1 cellular context compared by ENCODE assay signal in the genomic region with DNA sequence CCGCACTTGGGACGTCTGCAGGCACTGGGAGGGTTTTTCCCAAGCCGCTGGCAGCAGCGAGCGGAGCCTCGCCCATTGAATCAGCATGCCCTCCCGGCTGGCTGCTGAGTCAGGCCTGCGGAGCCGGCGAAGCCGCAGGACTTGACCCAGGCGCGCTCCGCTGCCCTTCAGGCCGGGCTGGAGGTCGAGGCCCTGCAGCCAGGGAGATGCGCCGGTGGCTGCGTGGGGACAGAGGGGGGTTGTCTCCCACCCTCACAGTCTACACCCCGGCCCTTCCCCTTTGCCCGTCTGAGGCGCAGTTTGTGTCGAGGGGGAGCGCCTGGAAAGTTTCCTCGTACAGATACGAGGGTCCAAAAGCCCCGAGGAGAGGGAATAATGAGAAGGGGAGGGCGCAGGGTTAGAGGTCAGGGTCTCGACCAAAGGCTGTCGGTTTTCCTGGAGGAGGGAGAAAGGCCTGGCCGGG.
TF ChIP-seq lines count a peak whose summit lies in the region.

No MANE protein-coding gene starts in this region.

TF ChIP-seq in HepG2, 621 proteins besides CTCF, POLR2A, EP300 and RAD21 (continued from another document and continues in another):
- TF ChIP-seq, protein P1, sequence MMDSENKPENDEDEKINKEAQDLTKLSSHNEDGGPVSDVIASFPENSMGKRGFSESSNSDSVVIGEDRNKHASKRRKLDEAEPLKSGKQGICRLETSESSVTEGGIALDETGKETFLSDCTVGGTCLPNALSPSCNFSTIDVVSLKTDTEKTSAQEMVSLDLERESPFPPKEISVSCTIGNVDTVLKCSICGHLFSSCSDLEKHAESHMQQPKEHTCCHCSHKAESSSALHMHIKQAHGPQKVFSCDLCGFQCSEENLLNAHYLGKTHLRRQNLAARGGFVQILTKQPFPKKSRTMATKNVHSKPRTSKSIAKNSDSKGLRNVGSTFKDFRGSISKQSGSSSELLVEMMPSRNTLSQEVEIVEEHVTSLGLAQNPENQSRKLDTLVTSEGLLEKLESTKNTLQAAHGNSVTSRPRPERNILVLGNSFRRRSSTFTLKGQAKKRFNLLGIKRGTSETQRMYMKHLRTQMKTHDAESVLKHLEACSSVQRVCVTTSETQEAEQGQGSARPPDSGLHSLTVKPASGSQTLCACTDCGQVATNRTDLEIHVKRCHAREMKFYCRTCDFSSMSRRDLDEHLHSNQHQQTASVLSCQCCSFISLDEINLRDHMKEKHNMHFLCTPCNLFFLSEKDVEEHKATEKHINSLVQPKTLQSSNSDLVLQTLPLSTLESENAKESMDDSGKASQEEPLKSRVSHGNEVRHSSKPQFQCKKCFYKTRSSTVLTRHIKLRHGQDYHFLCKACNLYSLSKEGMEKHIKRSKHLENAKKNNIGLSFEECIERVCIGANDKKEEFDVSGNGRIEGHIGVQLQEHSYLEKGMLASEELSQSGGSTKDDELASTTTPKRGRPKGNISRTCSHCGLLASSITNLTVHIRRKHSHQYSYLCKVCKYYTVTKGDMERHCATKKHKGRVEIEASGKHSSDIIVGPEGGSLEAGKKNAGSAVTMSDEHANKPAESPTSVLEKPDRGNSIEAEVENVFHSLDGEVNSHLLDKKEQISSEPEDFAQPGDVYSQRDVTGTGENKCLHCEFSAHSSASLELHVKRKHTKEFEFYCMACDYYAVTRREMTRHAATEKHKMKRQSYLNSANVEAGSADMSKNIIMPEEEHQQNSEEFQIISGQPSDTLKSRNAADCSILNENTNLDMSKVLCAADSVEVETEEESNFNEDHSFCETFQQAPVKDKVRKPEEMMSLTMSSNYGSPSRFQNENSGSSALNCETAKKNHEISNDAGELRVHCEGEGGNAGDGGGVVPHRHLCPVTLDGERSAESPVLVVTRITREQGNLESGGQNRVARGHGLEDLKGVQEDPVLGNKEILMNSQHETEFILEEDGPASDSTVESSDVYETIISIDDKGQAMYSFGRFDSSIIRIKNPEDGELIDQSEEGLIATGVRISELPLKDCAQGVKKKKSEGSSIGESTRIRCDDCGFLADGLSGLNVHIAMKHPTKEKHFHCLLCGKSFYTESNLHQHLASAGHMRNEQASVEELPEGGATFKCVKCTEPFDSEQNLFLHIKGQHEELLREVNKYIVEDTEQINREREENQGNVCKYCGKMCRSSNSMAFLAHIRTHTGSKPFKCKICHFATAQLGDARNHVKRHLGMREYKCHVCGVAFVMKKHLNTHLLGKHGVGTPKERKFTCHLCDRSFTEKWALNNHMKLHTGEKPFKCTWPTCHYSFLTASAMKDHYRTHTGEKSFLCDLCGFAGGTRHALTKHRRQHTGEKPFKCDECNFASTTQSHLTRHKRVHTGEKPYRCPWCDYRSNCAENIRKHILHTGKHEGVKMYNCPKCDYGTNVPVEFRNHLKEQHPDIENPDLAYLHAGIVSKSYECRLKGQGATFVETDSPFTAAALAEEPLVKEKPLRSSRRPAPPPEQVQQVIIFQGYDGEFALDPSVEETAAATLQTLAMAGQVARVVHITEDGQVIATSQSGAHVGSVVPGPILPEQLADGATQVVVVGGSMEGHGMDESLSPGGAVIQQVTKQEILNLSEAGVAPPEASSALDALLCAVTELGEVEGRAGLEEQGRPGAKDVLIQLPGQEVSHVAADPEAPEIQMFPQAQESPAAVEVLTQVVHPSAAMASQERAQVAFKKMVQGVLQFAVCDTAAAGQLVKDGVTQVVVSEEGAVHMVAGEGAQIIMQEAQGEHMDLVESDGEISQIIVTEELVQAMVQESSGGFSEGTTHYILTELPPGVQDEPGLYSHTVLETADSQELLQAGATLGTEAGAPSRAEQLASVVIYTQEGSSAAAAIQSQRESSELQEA (CRISPR knock-in tag; IDR thresholded peaks at IDR 0.05; ENCODE audit: not compliant biosample characterization) = no peak
- TF ChIP-seq, protein P2, sequence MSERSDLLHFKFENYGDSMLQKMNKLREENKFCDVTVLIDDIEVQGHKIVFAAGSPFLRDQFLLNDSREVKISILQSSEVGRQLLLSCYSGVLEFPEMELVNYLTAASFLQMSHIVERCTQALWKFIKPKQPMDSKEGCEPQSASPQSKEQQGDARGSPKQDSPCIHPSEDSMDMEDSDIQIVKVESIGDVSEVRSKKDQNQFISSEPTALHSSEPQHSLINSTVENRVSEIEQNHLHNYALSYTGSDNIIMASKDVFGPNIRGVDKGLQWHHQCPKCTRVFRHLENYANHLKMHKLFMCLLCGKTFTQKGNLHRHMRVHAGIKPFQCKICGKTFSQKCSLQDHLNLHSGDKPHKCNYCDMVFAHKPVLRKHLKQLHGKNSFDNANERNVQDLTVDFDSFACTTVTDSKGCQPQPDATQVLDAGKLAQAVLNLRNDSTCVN (CRISPR knock-in tag; IDR thresholded peaks at IDR 0.05; ENCODE audit: borderline replicate concordance) = 0 out of 2 replicates have a peak, but pooled peaks have one; percentile 66
- peak; percentile 43; the same call in 1 of the 2 replicates for TF ChIP-seq HOXA3 (CRISPR knock-in tag; IDR thresholded peaks at IDR 0.05)
- no peak for TF ChIP-seq ONECUT2 (CRISPR knock-in tag; IDR thresholded peaks at IDR 0.05)
- TF ChIP-seq, protein P3, sequence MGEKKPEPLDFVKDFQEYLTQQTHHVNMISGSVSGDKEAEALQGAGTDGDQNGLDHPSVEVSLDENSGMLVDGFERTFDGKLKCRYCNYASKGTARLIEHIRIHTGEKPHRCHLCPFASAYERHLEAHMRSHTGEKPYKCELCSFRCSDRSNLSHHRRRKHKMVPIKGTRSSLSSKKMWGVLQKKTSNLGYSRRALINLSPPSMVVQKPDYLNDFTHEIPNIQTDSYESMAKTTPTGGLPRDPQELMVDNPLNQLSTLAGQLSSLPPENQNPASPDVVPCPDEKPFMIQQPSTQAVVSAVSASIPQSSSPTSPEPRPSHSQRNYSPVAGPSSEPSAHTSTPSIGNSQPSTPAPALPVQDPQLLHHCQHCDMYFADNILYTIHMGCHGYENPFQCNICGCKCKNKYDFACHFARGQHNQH (CRISPR knock-in tag; IDR thresholded peaks at IDR 0.05) = peak; percentile 43; the same call in 1 of the 2 replicates
- TF ChIP-seq, protein P4, sequence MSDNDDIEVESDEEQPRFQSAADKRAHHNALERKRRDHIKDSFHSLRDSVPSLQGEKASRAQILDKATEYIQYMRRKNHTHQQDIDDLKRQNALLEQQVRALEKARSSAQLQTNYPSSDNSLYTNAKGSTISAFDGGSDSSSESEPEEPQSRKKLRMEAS (IDR thresholded peaks at IDR 0.05) = peak; percentile 83
- 0 out of 2 replicates have a peak, but pooled peaks have one; percentile 24 for TF ChIP-seq ZNF317 (CRISPR knock-in tag; IDR thresholded peaks at IDR 0.05)
- TF ChIP-seq KDM3A (CRISPR knock-in tag; IDR thresholded peaks at IDR 0.05; ENCODE audit: low read depth) = peak; percentile 52; the same call in 1 of the 2 replicates
- 0 out of 2 replicates have a peak, but pooled peaks have one; percentile 25 for TF ChIP-seq ZNF572 (CRISPR knock-in tag; IDR thresholded peaks at IDR 0.05)
- TF ChIP-seq, protein P5, sequence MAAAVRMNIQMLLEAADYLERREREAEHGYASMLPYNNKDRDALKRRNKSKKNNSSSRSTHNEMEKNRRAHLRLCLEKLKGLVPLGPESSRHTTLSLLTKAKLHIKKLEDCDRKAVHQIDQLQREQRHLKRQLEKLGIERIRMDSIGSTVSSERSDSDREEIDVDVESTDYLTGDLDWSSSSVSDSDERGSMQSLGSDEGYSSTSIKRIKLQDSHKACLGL (CRISPR knock-in tag; IDR thresholded peaks at IDR 0.05) = peak; percentile 83
- 0 out of 2 replicates have a peak, but pooled peaks have one; percentile 38 for TF ChIP-seq ZFP36L1 (CRISPR knock-in tag; IDR thresholded peaks at IDR 0.05)
- TF ChIP-seq, protein P6, sequence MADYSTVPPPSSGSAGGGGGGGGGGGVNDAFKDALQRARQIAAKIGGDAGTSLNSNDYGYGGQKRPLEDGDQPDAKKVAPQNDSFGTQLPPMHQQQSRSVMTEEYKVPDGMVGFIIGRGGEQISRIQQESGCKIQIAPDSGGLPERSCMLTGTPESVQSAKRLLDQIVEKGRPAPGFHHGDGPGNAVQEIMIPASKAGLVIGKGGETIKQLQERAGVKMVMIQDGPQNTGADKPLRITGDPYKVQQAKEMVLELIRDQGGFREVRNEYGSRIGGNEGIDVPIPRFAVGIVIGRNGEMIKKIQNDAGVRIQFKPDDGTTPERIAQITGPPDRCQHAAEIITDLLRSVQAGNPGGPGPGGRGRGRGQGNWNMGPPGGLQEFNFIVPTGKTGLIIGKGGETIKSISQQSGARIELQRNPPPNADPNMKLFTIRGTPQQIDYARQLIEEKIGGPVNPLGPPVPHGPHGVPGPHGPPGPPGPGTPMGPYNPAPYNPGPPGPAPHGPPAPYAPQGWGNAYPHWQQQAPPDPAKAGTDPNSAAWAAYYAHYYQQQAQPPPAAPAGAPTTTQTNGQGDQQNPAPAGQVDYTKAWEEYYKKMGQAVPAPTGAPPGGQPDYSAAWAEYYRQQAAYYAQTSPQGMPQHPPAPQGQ (CRISPR knock-in tag; IDR thresholded peaks at IDR 0.05; ENCODE audit: borderline replicate concordance) = no peak
- 0 out of 2 replicates have a peak, but pooled peaks have one; percentile 40 for TF ChIP-seq MXD4 (CRISPR knock-in tag; IDR thresholded peaks at IDR 0.05)
- 0 out of 2 replicates have a peak, but pooled peaks have one; percentile 50 for TF ChIP-seq KAT7 (CRISPR knock-in tag; IDR thresholded peaks at IDR 0.05; ENCODE audit: borderline replicate concordance)
- TF ChIP-seq ZNF552 (CRISPR knock-in tag; IDR thresholded peaks at IDR 0.05; ENCODE audit: borderline replicate concordance) = 0 out of 2 replicates have a peak, but pooled peaks have one; percentile 32
- TF ChIP-seq, protein P7, sequence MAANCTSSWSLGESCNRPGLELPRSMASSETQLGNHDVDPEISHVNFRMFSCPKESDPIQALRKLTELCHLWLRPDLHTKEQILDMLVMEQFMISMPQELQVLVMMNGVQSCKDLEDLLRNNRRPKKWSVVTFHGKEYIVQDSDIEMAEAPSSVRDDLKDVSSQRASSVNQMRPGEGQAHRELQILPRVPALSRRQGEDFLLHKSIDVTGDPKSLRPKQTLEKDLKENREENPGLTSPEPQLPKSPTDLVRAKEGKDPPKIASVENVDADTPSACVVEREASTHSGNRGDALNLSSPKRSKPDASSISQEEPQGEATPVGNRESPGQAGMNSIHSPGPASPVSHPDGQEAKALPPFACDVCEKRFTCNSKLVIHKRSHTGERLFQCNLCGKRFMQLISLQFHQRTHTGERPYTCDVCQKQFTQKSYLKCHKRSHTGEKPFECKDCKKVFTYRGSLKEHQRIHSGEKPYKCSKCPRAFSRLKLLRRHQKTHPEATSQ (CRISPR knock-in tag; IDR thresholded peaks at IDR 0.05; ENCODE audit: borderline replicate concordance) = no peak
- TF ChIP-seq MEIS2 (CRISPR knock-in tag; IDR thresholded peaks at IDR 0.05) = no peak
- TF ChIP-seq, protein P8, sequence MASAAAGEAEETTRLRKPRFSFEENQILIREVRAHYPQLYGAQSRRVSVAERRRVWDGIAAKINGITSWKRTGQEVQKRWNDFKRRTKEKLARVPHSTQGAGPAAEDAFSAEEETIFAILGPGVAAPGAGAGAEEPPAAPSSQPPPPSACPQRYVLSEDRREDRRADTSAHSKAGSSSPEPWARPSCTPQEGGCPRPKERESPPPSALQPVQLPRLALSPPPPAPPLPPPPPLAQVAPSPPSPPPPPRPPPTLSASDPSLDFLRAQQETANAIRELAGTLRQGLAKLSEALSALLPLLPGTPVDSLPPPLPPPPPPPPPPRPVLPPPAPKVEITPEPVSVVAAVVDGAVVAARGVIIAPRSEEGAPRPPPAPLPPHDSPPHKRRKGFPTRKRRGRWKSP (CRISPR knock-in tag; IDR thresholded peaks at IDR 0.05) = peak; percentile 13; the same call in 1 of the 2 replicates
- 0 out of 2 replicates have a peak, but pooled peaks have one; percentile 40 for TF ChIP-seq DR1 (CRISPR knock-in tag; IDR thresholded peaks at IDR 0.05)
- peak; percentile 68 for TF ChIP-seq SAP130 (CRISPR knock-in tag; IDR thresholded peaks at IDR 0.05; ENCODE audit: low read depth)
- no peak for TF ChIP-seq ZNF775 (CRISPR knock-in tag; IDR thresholded peaks at IDR 0.05; ENCODE audit: borderline replicate concordance)
- TF ChIP-seq ZBTB7B (CRISPR knock-in tag; IDR thresholded peaks at IDR 0.05) = 0 out of 2 replicates have a peak, but pooled peaks have one; percentile 27
- peak; percentile 45; the same call in 1 of the 2 replicates for TF ChIP-seq RARA (CRISPR knock-in tag; IDR thresholded peaks at IDR 0.05)
- peak; percentile 84; the same call in 1 of the 2 replicates for TF ChIP-seq ZC3H4 (CRISPR knock-in tag; IDR thresholded peaks at IDR 0.05; ENCODE audit: borderline replicate concordance)
- TF ChIP-seq REL (CRISPR knock-in tag; conservative IDR thresholded peaks at IDR 0.05) = 0 out of 2 replicates have a peak, but pooled peaks have one; percentile 7
- TF ChIP-seq, protein P9, sequence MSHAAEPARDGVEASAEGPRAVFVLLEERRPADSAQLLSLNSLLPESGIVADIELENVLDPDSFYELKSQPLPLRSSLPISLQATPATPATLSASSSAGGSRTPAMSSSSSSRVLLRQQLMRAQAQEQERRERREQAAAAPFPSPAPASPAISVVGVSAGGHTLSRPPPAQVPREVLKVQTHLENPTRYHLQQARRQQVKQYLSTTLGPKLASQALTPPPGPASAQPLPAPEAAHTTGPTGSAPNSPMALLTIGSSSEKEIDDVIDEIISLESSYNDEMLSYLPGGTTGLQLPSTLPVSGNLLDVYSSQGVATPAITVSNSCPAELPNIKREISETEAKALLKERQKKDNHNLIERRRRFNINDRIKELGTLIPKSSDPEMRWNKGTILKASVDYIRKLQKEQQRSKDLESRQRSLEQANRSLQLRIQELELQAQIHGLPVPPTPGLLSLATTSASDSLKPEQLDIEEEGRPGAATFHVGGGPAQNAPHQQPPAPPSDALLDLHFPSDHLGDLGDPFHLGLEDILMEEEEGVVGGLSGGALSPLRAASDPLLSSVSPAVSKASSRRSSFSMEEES (CRISPR knock-in tag; IDR thresholded peaks at IDR 0.05) = no peak
- TF ChIP-seq CEBPG (CRISPR knock-in tag; IDR thresholded peaks at IDR 0.05) = no peak
- TF ChIP-seq ZNF44 (CRISPR knock-in tag; IDR thresholded peaks at IDR 0.05) = no peak
- 0 out of 2 replicates have a peak, but pooled peaks have one; percentile 38 for TF ChIP-seq ZNF251 (CRISPR knock-in tag; IDR thresholded peaks at IDR 0.05)
- TF ChIP-seq ZNF326 (CRISPR knock-in tag; IDR thresholded peaks at IDR 0.05; ENCODE audit: borderline replicate concordance) = 0 out of 2 replicates have a peak, but pooled peaks have one; percentile 84
- TF ChIP-seq SKI (IDR thresholded peaks at IDR 0.05; ENCODE audit: partially characterized antibody) = peak; percentile 30
- TF ChIP-seq, protein P10, sequence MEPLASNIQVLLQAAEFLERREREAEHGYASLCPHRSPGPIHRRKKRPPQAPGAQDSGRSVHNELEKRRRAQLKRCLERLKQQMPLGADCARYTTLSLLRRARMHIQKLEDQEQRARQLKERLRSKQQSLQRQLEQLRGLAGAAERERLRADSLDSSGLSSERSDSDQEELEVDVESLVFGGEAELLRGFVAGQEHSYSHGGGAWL (CRISPR knock-in tag; IDR thresholded peaks at IDR 0.05) = 0 out of 2 replicates have a peak, but pooled peaks have one; percentile 43
- peak; percentile 49 for TF ChIP-seq RBFOX2 (IDR thresholded peaks at IDR 0.05; ENCODE audit: low read depth, low read length)
- TF ChIP-seq, protein P11, sequence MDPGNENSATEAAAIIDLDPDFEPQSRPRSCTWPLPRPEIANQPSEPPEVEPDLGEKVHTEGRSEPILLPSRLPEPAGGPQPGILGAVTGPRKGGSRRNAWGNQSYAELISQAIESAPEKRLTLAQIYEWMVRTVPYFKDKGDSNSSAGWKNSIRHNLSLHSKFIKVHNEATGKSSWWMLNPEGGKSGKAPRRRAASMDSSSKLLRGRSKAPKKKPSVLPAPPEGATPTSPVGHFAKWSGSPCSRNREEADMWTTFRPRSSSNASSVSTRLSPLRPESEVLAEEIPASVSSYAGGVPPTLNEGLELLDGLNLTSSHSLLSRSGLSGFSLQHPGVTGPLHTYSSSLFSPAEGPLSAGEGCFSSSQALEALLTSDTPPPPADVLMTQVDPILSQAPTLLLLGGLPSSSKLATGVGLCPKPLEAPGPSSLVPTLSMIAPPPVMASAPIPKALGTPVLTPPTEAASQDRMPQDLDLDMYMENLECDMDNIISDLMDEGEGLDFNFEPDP (CRISPR knock-in tag; conservative IDR thresholded peaks at IDR 0.05) = 0 out of 2 replicates have a peak, but pooled peaks have one; percentile 86
- TF ChIP-seq ZMYM3 (CRISPR knock-in tag; IDR thresholded peaks at IDR 0.05) = peak; percentile 36; the same call in 1 of the 2 replicates
- 0 out of 2 replicates have a peak, but pooled peaks have one; percentile 26 for TF ChIP-seq ZNF564 (CRISPR knock-in tag; IDR thresholded peaks at IDR 0.05)
